8 cellular contexts compared by ENCODE assay signal in genomic region chr6:39114395-39114706, GRCh38. TPM values are rescaled to one million over a fixed set of nuclear protein-coding genes. Genes with fewer than 3 reads are reported as not detected.
A peak's percentile ranks its signal among the peaks of the same experiment; 100 is the strongest.
DNase-seq lines count a peak whose midpoint lies in the region; ATAC-seq and TF ChIP-seq lines count a peak whose summit lies in the region.

No MANE protein-coding gene starts in this region.

- H3K9ac ChIP-seq in NT2/D1 (ENCODE audit: insufficient read length, low read depth) (peak overlapping the region; percentile 94), neural progenitor cell (no peak overlapping the region)

- no peaks in the 10 kb centered on the region for H3F3A ChIP-seq in neural progenitor cell (ENCODE audit: low read depth)

- no peak overlapping the region for H3K27ac ChIP-seq in neural progenitor cell

- TF ChIP-seq CTCF in endothelial cell (IDR thresholded peaks at IDR 0.05; ENCODE audit: unreplicated experiment) (no peak), neural progenitor cell (IDR thresholded peaks at IDR 0.05) (no peak)

- H3K4me1 Mint-ChIP-seq in endothelial cell (ENCODE audit: unreplicated experiment) (peaks cover 15% of the 10 kb centered on the region), neural progenitor cell (peaks cover 12% of the 10 kb centered on the region)

- ATAC-seq in HG02642 (IDR thresholded peaks at IDR 0.05; ENCODE audit: poor library complexity, unreplicated experiment): peak; percentile 16

- H3K4me3 Mint-ChIP-seq in endothelial cell (ENCODE audit: unreplicated experiment) (peak overlapping the region; percentile 91), neural progenitor cell (peak overlapping the region; percentile 88)

- peaks cover 9% of the 10 kb centered on the region for H3K36me3 ChIP-seq in NT2/D1 (ENCODE audit: insufficient read depth, insufficient read length, low read length)
- H3K36me3 ChIP-seq in neural progenitor cell: no peaks in the 10 kb centered on the region

- H3K4me3 ChIP-seq in NT2/D1 (ENCODE audit: insufficient read length, low read depth) (peak overlapping the region; percentile 70), neural progenitor cell (peak overlapping the region; percentile 60)

- no peaks in the 10 kb centered on the region for H4K20me1 ChIP-seq in neural progenitor cell (ENCODE audit: low read depth)

- H3K4me1 ChIP-seq in NT2/D1 (ENCODE audit: insufficient read depth, insufficient read length) (no peaks in the 10 kb centered on the region), neural progenitor cell (peaks cover 12% of the 10 kb centered on the region)

- no peaks in the 10 kb centered on the region for H3K9me3 ChIP-seq in NT2/D1 (ENCODE audit: insufficient read depth, low read length)
- H3K9me3 ChIP-seq in neural progenitor cell (ENCODE audit: low read depth): no peaks in the 10 kb centered on the region

- H3K36me3 Mint-ChIP-seq in endothelial cell (ENCODE audit: low read depth, unreplicated experiment): no peaks in the 10 kb centered on the region
- no peaks in the 10 kb centered on the region for H3K36me3 Mint-ChIP-seq in neural progenitor cell

- H3K79me2 ChIP-seq in neural progenitor cell (ENCODE audit: low read depth): peaks cover 4% of the 10 kb centered on the region

- H3K27me3 Mint-ChIP-seq in endothelial cell (ENCODE audit: unreplicated experiment) (no peaks in the 10 kb centered on the region), neural progenitor cell (ENCODE audit: insufficient read depth, low read depth) (no peaks in the 10 kb centered on the region)

- no peaks in the 10 kb centered on the region for H3K27me3 ChIP-seq in NT2/D1 (ENCODE audit: insufficient read depth, insufficient read length)
- H3K27me3 ChIP-seq in neural progenitor cell: peaks cover 7% of the 10 kb centered on the region

- H3K4me2 ChIP-seq in neural progenitor cell: peak overlapping the region; percentile 91

- peak overlapping the region; percentile 85 for H3K27ac Mint-ChIP-seq in endothelial cell (ENCODE audit: unreplicated experiment)
- no peak overlapping the region for H3K27ac Mint-ChIP-seq in neural progenitor cell

- DNase-seq in DMS53 treated with DMSO at 0.1 percent for 48 hours (lab: John Stamatoyannopoulos, UW; ENCODE audit: unreplicated experiment) (peak; percentile 74), DMS53 (lab: John Stamatoyannopoulos, UW) (no peak), NT2/D1 (ENCODE audit: low read depth, low spot score) (no peak), endothelial cell (ENCODE audit: low spot score) (no peak), neural progenitor cell (ENCODE audit: low spot score) (no peak), islet precursor cell (no peak)
- no peak for DNase-seq in stimulated activated CD4-positive, alpha-beta T cell treated with anti-CD3 and anti-CD28 coated beads, Interleukin-4, amount 100 ng/mL, for 1 hour

- H2AFZ ChIP-seq in neural progenitor cell (replicated peaks): peak overlapping the region; percentile 94

- H3K9me3 Mint-ChIP-seq in endothelial cell (ENCODE audit: unreplicated experiment) (no peaks in the 10 kb centered on the region), neural progenitor cell (no peaks in the 10 kb centered on the region)

RNA-seq across cellular contexts. Expression of gene SAYSD1, which starts 0.6 kb away (rescaled TPM):
- total RNA-seq in endothelial cell (ENCODE audit: unreplicated experiment): 10.8 TPM
- total RNA-seq in neural progenitor cell (ENCODE audit: low replicate concordance): 8.2 and 10.8 TPM in 2 replicates
